ENCODE assay signal across 8 cellular contexts in the genomic region with DNA sequence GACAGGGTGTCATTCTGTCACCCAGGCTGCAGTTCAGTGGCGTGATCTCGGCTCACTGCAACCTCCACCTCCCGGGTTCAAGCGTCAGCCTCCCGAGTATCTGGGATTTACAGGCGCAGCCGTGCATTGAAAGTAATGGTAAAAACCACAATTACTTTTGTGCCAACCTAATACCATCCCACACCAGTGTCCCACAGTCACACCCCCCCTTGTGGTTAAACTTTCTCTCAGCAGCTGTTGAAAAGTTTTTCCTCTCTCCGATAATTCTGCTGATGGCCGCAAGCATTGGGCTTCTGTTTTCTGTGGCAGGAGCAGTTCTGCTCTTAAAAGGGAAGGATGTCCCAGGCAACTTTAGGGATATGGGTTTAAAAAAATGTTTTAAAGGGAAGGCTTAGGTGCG. TPM values are rescaled to one million over a fixed set of nuclear protein-coding genes. Genes with fewer than 3 reads are reported as not detected.
DNase-seq lines count a peak whose midpoint lies in the region; ATAC-seq and TF ChIP-seq lines count a peak whose summit lies in the region.

No MANE protein-coding gene starts in this region.

- intact Hi-C loops in heart right ventricle (cut with DNase I), result loop anchor here in 4 of 10 donors (5.0 to 10.0 kb wide), 3 partner anchors 136 to 338 kb away; partner anchors contain the start of gene TMEM270 (in 3 of the 4)
- intact Hi-C loops in cardiac septum (cut with DNase I), result loop anchor here (10.0 kb wide), 2 partner anchors 138 to 338 kb away; partner anchors contain the start of gene TMEM270
- intact Hi-C loops in PC-9 (cut with micrococcal nuclease; ENCODE audit: unreplicated experiment), result loop anchor here (1.0 to 5.0 kb wide), 2 partner anchors 135 to 151 kb away; no protein-coding TSS in a partner anchor

- no TSS peak for BruUV-seq in PC-9 (replicated peaks; lab: Mats Ljungman, UMichigan)

- no peak overlapping the region for H3K4me2 ChIP-seq in PC-9
- H3K4me2 ChIP-seq in parathyroid adenoma (ENCODE audit: low read length), result no peak overlapping the region

- no peaks in the 10 kb centered on the region for H4K20me1 ChIP-seq in PC-9 (ENCODE audit: insufficient read depth)

- H3K79me2 ChIP-seq in PC-9 (ENCODE audit: low read depth) (no peaks in the 10 kb centered on the region), parathyroid adenoma (no peaks in the 10 kb centered on the region)

- H3K36me3 ChIP-seq in heart right ventricle, result peaks cover 0 to 10% (median 0%) of the 10 kb centered on the region in 9 donors
- no peaks in the 10 kb centered on the region for H3K36me3 ChIP-seq in PC-9 (ENCODE audit: low read depth)
- H3K36me3 ChIP-seq in parathyroid adenoma (ENCODE audit: control insufficient read depth, insufficient read depth, low read length), result no peaks in the 10 kb centered on the region

- H2AFZ ChIP-seq in PC-9 (no peak overlapping the region), parathyroid adenoma (no peak overlapping the region)

- H3K4me3 ChIP-seq in heart right ventricle (no peak overlapping the region), PC-9 (no peak overlapping the region), epithelial cell of esophagus (ENCODE audit: low read length) (no peak overlapping the region), parathyroid adenoma (ENCODE audit: low read depth, low read length) (no peak overlapping the region)

- 61 to 74% methylated on average over 10 of the region's 10 CpGs for WGBS in heart right ventricle, 2 donors

- CTCF ChIA-PET in PC-9 (lab: Charles Lee), result interaction anchor here (0.5 to 0.7 kb wide), 4 partner anchors 96 to 197 kb away, joined by 3 to 12 read pairs (median 6); no protein-coding TSS in a partner anchor

- peaks cover 25% of the 10 kb centered on the region for H3F3A ChIP-seq in PC-9 (ENCODE audit: insufficient read depth, low read depth)

- peak in 7 of 9 donors; percentile 25 to 53 (median 35) for TF ChIP-seq CTCF in heart right ventricle (IDR thresholded peaks at IDR 0.05)
- peak; percentile 61 for TF ChIP-seq CTCF in PC-9 (conservative IDR thresholded peaks at IDR 0.05)
- peak; percentile 72 for TF ChIP-seq CTCF in epithelial cell of esophagus (IDR thresholded peaks at IDR 0.05; ENCODE audit: insufficient read depth, low read depth, low read length, missing control alignments)
- peak; percentile 40 for TF ChIP-seq CTCF in parathyroid adenoma (IDR thresholded peaks at IDR 0.05)

- H3K4me1 ChIP-seq in heart right ventricle (peaks cover 0 to 22% (median 0%) of the 10 kb centered on the region in 9 donors), PC-9 (replicated peaks; ENCODE audit: insufficient read depth) (peaks cover 8% of the 10 kb centered on the region; the same call in 1 of the 2 replicates), parathyroid adenoma (no peaks in the 10 kb centered on the region)

- DNase-seq in heart right ventricle (no peak), cardiac septum (ENCODE audit: low spot score) (no peak), PC-9 (peak in 1 of 2 experiments; percentile 37), epithelial cell of esophagus (ENCODE audit: low read depth) (peak; percentile 66)
- no peak for DNase-seq in stimulated activated CD4-positive, alpha-beta T cell treated with anti-CD3 and anti-CD28 coated beads, Interleukin-12 subunit alpha, Interleukin-12 subunit beta, amount 100 ng/mL, for 4 hours

- H3K27ac ChIP-seq in heart right ventricle (no peak overlapping the region), PC-9 (no peak overlapping the region), parathyroid adenoma (no peak overlapping the region)

- H3K9me2 ChIP-seq in PC-9 (ENCODE audit: insufficient read depth), result no peaks in the 10 kb centered on the region

- POLR2A ChIA-PET in PC-9 (lab: Charles Lee; ENCODE audit: unreplicated experiment), result interaction anchor here (0.7 kb wide), 1 partner anchor 645 kb away, joined by 5 read pairs; no protein-coding TSS in a partner anchor

- no peak overlapping the region for H3K9ac ChIP-seq in parathyroid adenoma

- H3K9me3 ChIP-seq in heart right ventricle (no peaks in the 10 kb centered on the region), PC-9 (ENCODE audit: insufficient read depth, low read depth) (no peaks in the 10 kb centered on the region), parathyroid adenoma (ENCODE audit: control insufficient read depth, low read length) (no peaks in the 10 kb centered on the region)

- no peaks in the 10 kb centered on the region for H3K27me3 ChIP-seq in heart right ventricle
- H3K27me3 ChIP-seq in PC-9 (ENCODE audit: insufficient read depth, low read depth), result no peaks in the 10 kb centered on the region
- H3K27me3 ChIP-seq in parathyroid adenoma (ENCODE audit: control insufficient read depth, insufficient read depth, low read length), result no peaks in the 10 kb centered on the region

- peak in 3 of 8 donors; percentile 15 to 30 (median 18) for ATAC-seq in heart right ventricle
- ATAC-seq in HG02759 (IDR thresholded peaks at IDR 0.05; ENCODE audit: unreplicated experiment), result no peak
- no peak for ATAC-seq in HG03460 (IDR thresholded peaks at IDR 0.05; ENCODE audit: unreplicated experiment)

RNA-seq across cellular contexts. Expression of gene LAT2, which starts 6.6 kb away (rescaled TPM):
- total RNA-seq in heart right ventricle, result 1 to 10 TPM in 9 of 10 donors, under 1 TPM in 1; 0.93 to 9.3 (median 1.6) TPM
- polyA plus RNA-seq in heart right ventricle, result 1 to 10 TPM; 2.9 to 3.3 TPM
- 2.3 TPM for total RNA-seq in cardiac septum
- 1.8 and 3.5 TPM in 2 replicates for total RNA-seq in PC-9 (2021)

RNA-seq across cellular contexts. Expression of gene EIF4H, which starts 29.0 kb away (rescaled TPM):
- 100 to 1,000 TPM; 182 to 239 (median 193) TPM for total RNA-seq in heart right ventricle
- 100 to 1,000 TPM in 1 of 2 donors, 10 to 100 TPM in 1; 76.2 to 187 TPM for polyA plus RNA-seq in heart right ventricle
- 168 TPM for total RNA-seq in cardiac septum
- total RNA-seq in PC-9 (2021), result 315 and 459 TPM in 2 replicates

RNA-seq across cellular contexts. Expression of gene RFC2, which starts 51.0 kb away (rescaled TPM):
- total RNA-seq in heart right ventricle (10 to 100 TPM in 8 of 10 donors, 1 to 10 TPM in 2; 7.0 to 13.1 (median 10.7) TPM), cardiac septum (8.3 TPM), PC-9 (2021) (65.5 and 75.7 TPM in 2 replicates)
- 10 to 100 TPM in 1 of 2 donors, 1 to 10 TPM in 1; 8.0 to 18.5 TPM for polyA plus RNA-seq in heart right ventricle
